ENCODE assay signal across 10 cellular contexts in the genomic region with DNA sequence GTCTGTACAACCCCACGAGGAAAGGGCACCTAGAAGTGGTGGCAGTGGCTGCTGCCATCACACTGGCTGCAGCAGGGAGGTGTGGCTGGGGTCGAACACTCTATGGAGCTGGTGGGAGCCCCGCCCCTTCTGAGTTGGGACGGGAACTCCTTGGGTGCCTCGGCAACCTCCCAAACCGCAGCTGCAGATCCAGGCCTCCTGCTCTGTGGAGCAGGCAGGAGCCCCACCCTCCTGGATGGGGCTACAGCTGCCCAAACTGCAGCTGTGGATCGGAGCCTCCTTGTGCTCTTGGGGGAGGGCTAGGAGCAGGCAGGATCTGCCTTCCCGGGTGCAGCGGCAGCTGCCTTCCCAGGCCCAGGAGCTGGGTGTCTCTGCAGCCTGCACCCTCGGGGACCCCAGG. TPM values are rescaled to one million over a fixed set of nuclear protein-coding genes. Genes with fewer than 3 reads are reported as not detected.
DNase-seq lines count a peak whose midpoint lies in the region; ATAC-seq, FAIRE-seq and TF ChIP-seq lines count a peak whose summit lies in the region.
"Had no signal": no experiment of that assay in that cellular context is flagged by ENCODE, and none has a peak within 500 bp of the region (broad histone marks: within the 10 kb centered on the region; RNA-seq: fewer than 3 reads in every experiment).

No MANE protein-coding gene starts in this region.

- no peak overlapping the region for H3K27ac Mint-ChIP-seq in neural progenitor cell
- H3K27ac Mint-ChIP-seq: immature natural killer cell had no signal

- H4K91ac ChIP-seq in H1 (replicated peaks; ENCODE audit: insufficient read length, low read length): no peak overlapping the region

- peaks cover 14% of the 10 kb centered on the region for H3K27me3 Mint-ChIP-seq in neural progenitor cell (ENCODE audit: insufficient read depth, low read depth)

- H3K4me3 Mint-ChIP-seq in neural progenitor cell: no peak overlapping the region
- H3K4me3 Mint-ChIP-seq: immature natural killer cell had no signal

- H2BK20ac ChIP-seq in H1 (ENCODE audit: low read length): no peak overlapping the region

- no peaks in the 10 kb centered on the region for H3K9me3 Mint-ChIP-seq in neural progenitor cell
- H3K9me3 Mint-ChIP-seq: immature natural killer cell had no signal

- 69% methylated on average over 10 of the region's 10 CpGs; no CpG with 5 or more reads in 1 of the 2 experiments for WGBS in H1 (ENCODE audit: extremely low coverage in 1 of 2, insufficient coverage in 1 of 2, insufficient read length in 1 of 2, insufficient replicate concordance in 2 of 2, low coverage in 1 of 2, low lambda C conversion rate in 2 of 2, missing lambda C conversion rate in 1 of 2), 2 experiments

- TF ChIP-seq POLR2A in H1 (IDR thresholded peaks at IDR 0.05; ENCODE audit: control extremely low read depth in 1 of 2, low read depth in 2 of 2, low read length in 2 of 2): no peak

- H3K4me1 Mint-ChIP-seq in neural progenitor cell: peaks cover 37% of the 10 kb centered on the region
- H3K4me1 Mint-ChIP-seq: immature natural killer cell had no signal

- TF ChIP-seq RAD21 in H1 (IDR thresholded peaks at IDR 0.05 in 1 of 2, conservative IDR thresholded peaks at IDR 0.05 in 1 of 2; ENCODE audit: low read depth in 2 of 2, low read length in 2 of 2): no peak

- no peak overlapping the region for H2AK5ac ChIP-seq in H1 (ENCODE audit: low read depth, low read length)

- no peak overlapping the region for H3K14ac ChIP-seq in H1 (ENCODE audit: insufficient read length)

- no peak overlapping the region for H2BK5ac ChIP-seq in H1 (ENCODE audit: low read depth, low read length)

- H2AFZ ChIP-seq in H1 (ENCODE audit: low read length) (0 out of 2 replicates have a peak overlapping the region, but pooled peaks have one; percentile 16), neural progenitor cell (replicated peaks) (peak overlapping the region; percentile 91), Karpas-422 (ENCODE audit: low read length) (no peak overlapping the region)

- H3K4me3 ChIP-seq in BLaER1 (no peak overlapping the region), H1 (ENCODE audit: extremely low read depth in 1 of 4, insufficient read depth in 2 of 4, low read depth in 3 of 4, low read length in 4 of 4) (no peak overlapping the region), neural progenitor cell (no peak overlapping the region), Karpas-422 (ENCODE audit: low read length) (no peak overlapping the region)

- H3K27ac ChIP-seq in BLaER1 (0 out of 2 replicates have a peak overlapping the region, but pooled peaks have one; percentile 26), H1 (ENCODE audit: low read depth, low read length) (no peak overlapping the region), neural progenitor cell (no peak overlapping the region), Karpas-422 (ENCODE audit: low read length) (no peak overlapping the region)

- ATAC-seq in GM21381 (IDR thresholded peaks at IDR 0.05; ENCODE audit: unreplicated experiment): no peak

- no peak overlapping the region for H2BK12ac ChIP-seq in H1 (ENCODE audit: low read depth, low read length)

- CTCF ChIA-PET in H1 (lab: Charles Lee; ENCODE audit: partially characterized antibody): interaction anchor here (0.6 to 2.9 kb wide), 7 partner anchors 9 to 159 kb away, joined by 3 to 14 read pairs (median 3); no protein-coding TSS in a partner anchor

- H3K9me3 ChIP-seq in BLaER1: no peaks in the 10 kb centered on the region
- no peaks in the 10 kb centered on the region for H3K9me3 ChIP-seq in H1 (ENCODE audit: insufficient read depth in 2 of 2, low read depth in 1 of 2, low read length in 1 of 2)
- H3K9me3 ChIP-seq in neural progenitor cell (ENCODE audit: low read depth): no peaks in the 10 kb centered on the region
- H3K9me3 ChIP-seq in Karpas-422 (ENCODE audit: low read length): no peaks in the 10 kb centered on the region

- H3K4ac ChIP-seq in H1 (replicated peaks; ENCODE audit: insufficient read length, low read depth, low read length): no peak overlapping the region

- no peak for TF ChIP-seq CTCF in H1 (IDR thresholded peaks at IDR 0.05; ENCODE audit: control extremely low read depth in 1 of 3, insufficient read depth in 1 of 3, low read depth in 1 of 3, low read length in 3 of 3)
- TF ChIP-seq CTCF in neural progenitor cell (IDR thresholded peaks at IDR 0.05): no peak

- H3K36me3 ChIP-seq in BLaER1 (no peaks in the 10 kb centered on the region), H1 (ENCODE audit: control insufficient read depth in 2 of 4, insufficient read depth in 4 of 4, low read length in 3 of 4) (no peaks in the 10 kb centered on the region), neural progenitor cell (no peaks in the 10 kb centered on the region), Karpas-422 (ENCODE audit: insufficient read depth, low read length) (no peaks in the 10 kb centered on the region)

- peaks cover 27% of the 10 kb centered on the region for H3K4me1 ChIP-seq in BLaER1
- H3K4me1 ChIP-seq in H1 (replicated peaks in 1 of 4; ENCODE audit: control insufficient read depth in 3 of 4, insufficient read depth in 4 of 4, low read length in 3 of 4): peaks cover 5 to 14% (median 12%) of the 10 kb centered on the region in 4 experiments
- H3K4me1 ChIP-seq in neural progenitor cell: peaks cover 32% of the 10 kb centered on the region
- peaks cover 10% of the 10 kb centered on the region for H3K4me1 ChIP-seq in Karpas-422 (ENCODE audit: low read length)

- no peaks in the 10 kb centered on the region for H3K27me3 ChIP-seq in BLaER1
- no peaks in the 10 kb centered on the region for H3K27me3 ChIP-seq in H1 (replicated peaks in 1 of 4; ENCODE audit: control insufficient read depth in 3 of 4, extremely low read depth in 1 of 4, insufficient read depth in 3 of 4, low read length in 3 of 4)
- H3K27me3 ChIP-seq in neural progenitor cell: no peaks in the 10 kb centered on the region
- no peaks in the 10 kb centered on the region for H3K27me3 ChIP-seq in Karpas-422 (ENCODE audit: low read length)

- H3K23ac ChIP-seq in H1 (ENCODE audit: insufficient read length): no peak overlapping the region

- H3K9ac ChIP-seq in BLaER1 (no peak overlapping the region), H1 (replicated peaks in 1 of 4; ENCODE audit: extremely low read depth in 1 of 4, low read depth in 3 of 4, low read length in 3 of 4) (no peak overlapping the region), neural progenitor cell (no peak overlapping the region), Karpas-422 (ENCODE audit: low read length) (no peak overlapping the region)

- H2BK15ac ChIP-seq in H1 (ENCODE audit: low read length): no peak overlapping the region

- H3K4me2 ChIP-seq in BLaER1: peak overlapping the region; percentile 48
- H3K4me2 ChIP-seq in H1 (ENCODE audit: insufficient read depth in 1 of 2, low read depth in 2 of 2, low read length in 2 of 2): no peak overlapping the region
- peak overlapping the region; percentile 40 for H3K4me2 ChIP-seq in neural progenitor cell
- H3K4me2 ChIP-seq in Karpas-422 (ENCODE audit: low read depth, low read length, poor library complexity, severe bottlenecking): no peak overlapping the region

- FAIRE-seq in H1 (lab: Jason Lieb, UNC): no peak
- FAIRE-seq: RCC 7860 had no signal

- H3K9me2 ChIP-seq in Karpas-422 (replicated peaks; ENCODE audit: insufficient read depth, low read length): no peaks in the 10 kb centered on the region

- no peaks in the 10 kb centered on the region for H3K79me2 ChIP-seq in H1 (ENCODE audit: control insufficient read depth in 1 of 2, insufficient read depth in 2 of 2, low read length in 2 of 2)
- no peaks in the 10 kb centered on the region for H3K79me2 ChIP-seq in neural progenitor cell (ENCODE audit: low read depth)
- no peaks in the 10 kb centered on the region for H3K79me2 ChIP-seq in Karpas-422 (ENCODE audit: low read length)

- H3K36me3 Mint-ChIP-seq in neural progenitor cell: peaks cover 3% of the 10 kb centered on the region
- H3K36me3 Mint-ChIP-seq: immature natural killer cell had no signal

- in situ Hi-C loops in KBM-7 (cut with MboI; ENCODE audit: low pct_unique_long_range_greater_than_20kb, low sequenced_read_pairs): no loop called here

- TF ChIP-seq EP300 in H1 (IDR thresholded peaks at IDR 0.05; ENCODE audit: borderline replicate concordance in 1 of 2, low read depth in 2 of 2, low read length in 2 of 2): no peak

- POLR2A ChIA-PET in H1 (lab: Charles Lee; ENCODE audit: partially characterized antibody): interaction anchor here (0.6 to 1.5 kb wide), 4 partner anchors 11 to 397 kb away, joined by 3 to 6 read pairs (median 3); a partner anchor contains a TSS

- H3K79me1 ChIP-seq in H1 (ENCODE audit: low read depth, low read length): no peaks in the 10 kb centered on the region

- no peak overlapping the region for H2BK120ac ChIP-seq in H1 (replicated peaks; ENCODE audit: low read depth, low read length)

- H3F3A ChIP-seq in neural progenitor cell (ENCODE audit: low read depth): peaks cover 10% of the 10 kb centered on the region

- no peak overlapping the region for H4K5ac ChIP-seq in H1 (ENCODE audit: insufficient read length, low read depth, low read length)

- no peaks in the 10 kb centered on the region for H4K20me1 ChIP-seq in BLaER1
- no peaks in the 10 kb centered on the region for H4K20me1 ChIP-seq in H1 (replicated peaks in 1 of 2; ENCODE audit: control insufficient read depth in 1 of 2, insufficient read depth in 2 of 2, low read length in 2 of 2)
- H4K20me1 ChIP-seq in neural progenitor cell (ENCODE audit: low read depth): no peaks in the 10 kb centered on the region
- H4K20me1 ChIP-seq in Karpas-422 (ENCODE audit: insufficient read depth, low read depth, low read length): no peaks in the 10 kb centered on the region

- no peaks in the 10 kb centered on the region for H3K23me2 ChIP-seq in H1 (ENCODE audit: low read depth, low read length)

- peak; percentile 33 for DNase-seq in HS-27A (ENCODE audit: low read depth)
- DNase-seq in H1 (ENCODE audit: low read depth in 1 of 2, low spot score in 2 of 2): peak in 1 of 2 experiments; percentile 61
- DNase-seq in neural progenitor cell (ENCODE audit: low spot score): peak; percentile 49
- DNase-seq in KBM-7: no peak
- no peak for DNase-seq in effector CD8-positive, alpha-beta T cell (lab: John Stamatoyannopoulos, UW)
- DNase-seq in Karpas-422: no peak
- DNase-seq: immature natural killer cell had no signal

- H3K18ac ChIP-seq in H1 (ENCODE audit: extremely low read depth, low read length): no peak overlapping the region; the same call in 1 of the 2 replicates

- no peak overlapping the region; the same call in 1 of the 2 replicates for H4K8ac ChIP-seq in H1 (ENCODE audit: extremely low read depth, insufficient read depth, low read length)

- no peak overlapping the region for H3K56ac ChIP-seq in H1 (replicated peaks; ENCODE audit: insufficient read length, low read depth, low read length)

RNA-seq across cellular contexts. Expression of a gene that starts 38.9 kb away (rescaled TPM):
- total RNA-seq in H1 (2021; fragmentation: NEBNext Ultra II Directional; extraction: Animal tissue kit (Norgen Biotek cat#: 25700)): 232 and 240 TPM in 2 replicates
- 121 and 144 TPM in 2 replicates for polyA plus RNA-seq in H1 (2011; rRNA removed)
- 216 TPM for polyA plus RNA-seq in H1 (2011; cell fraction: cytosol; rRNA removed)
- 92.6 TPM for polyA plus RNA-seq in H1 (2011; cell fraction: nucleus; rRNA removed)
- 239 to 401 TPM (median 318 TPM) in 4 replicates for polyA plus RNA-seq in H1 (2012, experiment 1 of 2)
- polyA plus RNA-seq in H1 (2012, experiment 2 of 2): 40.2 TPM
- polyA plus RNA-seq in H1 (2013, experiment 1 of 2): 183 TPM
- 175 TPM for polyA plus RNA-seq in H1 (2013, experiment 2 of 2)
- polyA minus RNA-seq in H1 (2011; rRNA and poly(A)+ RNA removed): 122 and 124 TPM in 2 replicates
- polyA minus RNA-seq in H1 (2011; cell fraction: cytosol; rRNA and poly(A)+ RNA removed): 148 TPM
- polyA minus RNA-seq in H1 (2011; cell fraction: nucleus; rRNA and poly(A)+ RNA removed): 132 TPM
- total RNA-seq in neural progenitor cell (ENCODE audit: low replicate concordance): 170 and 202 TPM in 2 replicates
- 63.8 and 98.8 TPM in 2 replicates for total RNA-seq in Karpas-422 (2014; rRNA removed; shearing (Covaris generic); ENCODE audit: low replicate concordance)

Comparison
In these comparisons a context has a peak if more than half of its experiments do, and no peak if none do; other contexts are left out.
1. H3K4me2 ChIP-seq: peak in BLaER1 (single experiment) and neural progenitor cell (single experiment); none in H1 (0 of 2) and Karpas-422 (single experiment).
2. DNase-seq: peak in HS-27A (single experiment) and neural progenitor cell (single experiment); none in KBM-7 (single experiment), effector CD8-positive, alpha-beta T cell (single experiment) and Karpas-422 (single experiment).